ENCODE assay signal across 28 cellular contexts in genomic region chr12:52385226-52385702, GRCh38. TPM values are rescaled to one million over a fixed set of nuclear protein-coding genes. Genes with fewer than 3 reads are reported as not detected.
DNase-seq lines count a peak whose midpoint lies in the region; ATAC-seq and TF ChIP-seq lines count a peak whose summit lies in the region.
"Had no signal": no experiment of that assay in that cellular context is flagged by ENCODE, and none has a peak within 500 bp of the region (broad histone marks: within the 10 kb centered on the region; RNA-seq: fewer than 3 reads in every experiment).

TSS of gene KRT84 (minus strand) at chr12:52385652. CDS start at chr12:52385585, 67 bp downstream.

- no peaks in the 10 kb centered on the region for H3K4me1 ChIP-seq in mesenchymal stem cell (ENCODE audit: control insufficient read depth, insufficient read depth, low read depth, low read length)
- peaks cover 0 to 4% (median 2%) of the 10 kb centered on the region in 4 donors for H3K4me1 ChIP-seq in sigmoid colon
- H3K4me1 ChIP-seq in upper lobe of right lung, result no peaks in the 10 kb centered on the region
- no peaks in the 10 kb centered on the region; a peak in 1 of 4 replicates for H3K4me1 ChIP-seq in SK-N-SH (ENCODE audit: control insufficient read depth in 1 of 2, insufficient read depth in 2 of 2, low read depth in 1 of 2, low read length in 1 of 2)
- H3K4me1 ChIP-seq: BE2C, BLaER1 had no signal

- DNase-seq in mesenchymal stem cell (no peak), sigmoid colon (peak; percentile 52), upper lobe of right lung (peak; percentile 51), SK-N-SH (no peak), SKM-1 treated with dmso at 0.1 percent for 144 hours (lab: John Stamatoyannopoulos, UW; ENCODE audit: unreplicated experiment) (no peak), activated gamma-delta T cell treated with Interleukin-2 at 50 U/mL for 16 hours (no peak)
- DNase-seq: 8988T; ACHN; BE2C; C1 segment of cervical spinal cord; CD4-positive, alpha-beta memory T cell; CD4-positive, CD25-positive, alpha-beta regulatory T cell; CD8-positive, alpha-beta memory T cell; COR-L47; DMS 273 treated with DMSO at 0.1 percent for 48 hours; DMS153; DMS53; DMS79; DND-41; EL; GDM1 had no signal

- H4K91ac ChIP-seq in mesenchymal stem cell (ENCODE audit: low read length), result no peak within 1 kb of the TSS

- no peak for TF ChIP-seq EP300 in sigmoid colon (IDR thresholded peaks at IDR 0.05)
- no peak for TF ChIP-seq EP300 in SK-N-SH (IDR thresholded peaks at IDR 0.05; ENCODE audit: borderline replicate concordance in 1 of 2, low read depth in 1 of 2, low read length in 1 of 2)

- 96% methylated on average over 11 of the region's 11 CpGs for WGBS in mesenchymal stem cell
- 96 to 97% methylated on average over 11 of the region's 11 CpGs for WGBS in sigmoid colon, 2 donors
- WGBS in SK-N-SH (ENCODE audit: low lambda C conversion rate), result 43% methylated on average over 7 of the region's 11 CpGs

- H2BK120ac ChIP-seq in mesenchymal stem cell (ENCODE audit: low read depth, low read length), result no peak within 1 kb of the TSS

- H3K18ac ChIP-seq in mesenchymal stem cell (ENCODE audit: low read depth in 1 of 2, low read length in 2 of 2), result no peak within 1 kb of the TSS

- H3K9ac ChIP-seq in mesenchymal stem cell (ENCODE audit: low read length), result no peak within 1 kb of the TSS
- no peak within 1 kb of the TSS for H3K9ac ChIP-seq in SK-N-SH
- H3K9ac ChIP-seq: BLaER1 had no signal

- no peak within 1 kb of the TSS for H2BK5ac ChIP-seq in mesenchymal stem cell (ENCODE audit: low read depth, low read length, poor library complexity, severe bottlenecking)

- no peak within 1 kb of the TSS for H3K14ac ChIP-seq in mesenchymal stem cell (ENCODE audit: low read length in 2 of 2)

- no peak within 1 kb of the TSS for H2AK5ac ChIP-seq in mesenchymal stem cell (ENCODE audit: low read length, severe bottlenecking)

- no peak within 1 kb of the TSS for H4K8ac ChIP-seq in mesenchymal stem cell (ENCODE audit: low read length)

- no peak within 1 kb of the TSS for H3K4ac ChIP-seq in mesenchymal stem cell (ENCODE audit: low read depth in 1 of 2, low read length in 2 of 2)

- no peaks in the 10 kb centered on the region for H3K79me2 ChIP-seq in SK-N-SH (ENCODE audit: insufficient read depth)

- H3K27me3 ChIP-seq in mesenchymal stem cell (ENCODE audit: control insufficient read depth in 1 of 2, insufficient read depth in 1 of 2, low read length in 2 of 2) (peaks cover 68 to 74% of the 10 kb centered on the region in 2 experiments), sigmoid colon (no peaks in the 10 kb centered on the region), upper lobe of right lung (no peaks in the 10 kb centered on the region), SK-N-SH (ENCODE audit: insufficient read depth) (peaks cover 88% of the 10 kb centered on the region)
- H3K27me3 ChIP-seq: BLaER1 had no signal

- no peak for TF ChIP-seq POLR2A in sigmoid colon (IDR thresholded peaks at IDR 0.05)

- no peak within 1 kb of the TSS for H3K23ac ChIP-seq in mesenchymal stem cell (ENCODE audit: low read length in 2 of 2)

- no peaks in the 10 kb centered on the region for H3F3A ChIP-seq in SK-N-SH (replicated peaks; ENCODE audit: insufficient read depth)

- no peaks in the 10 kb centered on the region for H3K9me2 ChIP-seq in SK-N-SH

- H3K36me3 ChIP-seq in mesenchymal stem cell (ENCODE audit: control insufficient read depth in 1 of 2, insufficient read depth in 2 of 2, low read depth in 1 of 2, low read length in 2 of 2), result no peaks in the 10 kb centered on the region
- H3K36me3 ChIP-seq in sigmoid colon, result no peaks in the 10 kb centered on the region
- H3K36me3 ChIP-seq in upper lobe of right lung, result no peaks in the 10 kb centered on the region
- no peaks in the 10 kb centered on the region for H3K36me3 ChIP-seq in SK-N-SH (replicated peaks in 1 of 2; ENCODE audit: control insufficient read depth in 1 of 2, insufficient read depth in 2 of 2, low read length in 1 of 2)
- H3K36me3 ChIP-seq: BE2C, BLaER1 had no signal

- ATAC-seq in upper lobe of right lung, result no peak
- ATAC-seq: GM12878 had no signal

- no peak within 1 kb of the TSS for H3K4me2 ChIP-seq in mesenchymal stem cell (ENCODE audit: low read length, poor library complexity, severe bottlenecking)
- H3K4me2 ChIP-seq in SK-N-SH, result no peak within 1 kb of the TSS
- H3K4me2 ChIP-seq: BLaER1 had no signal

- TF ChIP-seq CTCF in sigmoid colon (IDR thresholded peaks at IDR 0.05) (no peak), upper lobe of right lung (IDR thresholded peaks at IDR 0.05) (no peak), SK-N-SH (IDR thresholded peaks at IDR 0.05) (no peak)

- no peak within 1 kb of the TSS for H2BK12ac ChIP-seq in mesenchymal stem cell (ENCODE audit: low read length in 2 of 2)

- H4K20me1 ChIP-seq in SK-N-SH (ENCODE audit: insufficient read depth), result no peaks in the 10 kb centered on the region
- H4K20me1 ChIP-seq: BLaER1 had no signal

- no peaks in the 10 kb centered on the region for H3K79me1 ChIP-seq in mesenchymal stem cell (replicated peaks; ENCODE audit: low read length, poor library complexity, severe bottlenecking)

- H2BK15ac ChIP-seq in mesenchymal stem cell (ENCODE audit: low read depth, poor library complexity, severe bottlenecking), result peak within 1 kb of the TSS; percentile 30

- POLR2A ChIA-PET in SK-N-SH (lab: Yijun Ruan, JAX), result no interaction called here

- H2AFZ ChIP-seq in mesenchymal stem cell (ENCODE audit: low read depth, low read length), result no peak within 1 kb of the TSS
- no peak within 1 kb of the TSS for H2AFZ ChIP-seq in SK-N-SH (ENCODE audit: low read depth)

- H3K27ac ChIP-seq in mesenchymal stem cell (ENCODE audit: low read length, poor library complexity, severe bottlenecking), result no peak within 1 kb of the TSS
- H3K27ac ChIP-seq in sigmoid colon, result no peak within 1 kb of the TSS
- no peak within 1 kb of the TSS for H3K27ac ChIP-seq in upper lobe of right lung
- no peak within 1 kb of the TSS for H3K27ac ChIP-seq in SK-N-SH (ENCODE audit: low read depth in 2 of 2, low read length in 1 of 2)
- H3K27ac ChIP-seq: BLaER1 had no signal

- intact Hi-C loops in sigmoid colon (cut with DNase I) (no loop called here), upper lobe of right lung (cut with DNase I) (no loop called here)

- H3K4me3 ChIP-seq in mesenchymal stem cell (ENCODE audit: insufficient read depth in 1 of 2, low read depth in 1 of 2, low read length in 2 of 2), result peak within 1 kb of the TSS in 1 of 2 experiments; percentile 12
- H3K4me3 ChIP-seq in sigmoid colon, result no peak within 1 kb of the TSS
- H3K4me3 ChIP-seq in upper lobe of right lung, result no peak within 1 kb of the TSS
- no peak within 1 kb of the TSS for H3K4me3 ChIP-seq in SK-N-SH (ENCODE audit: low read depth in 2 of 2, low read length in 1 of 2)
- H3K4me3 ChIP-seq: BLaER1, GM12878 had no signal

- H3K9me3 ChIP-seq in mesenchymal stem cell (ENCODE audit: control insufficient read depth, low read length), result no peaks in the 10 kb centered on the region
- no peaks in the 10 kb centered on the region for H3K9me3 ChIP-seq in sigmoid colon
- H3K9me3 ChIP-seq in upper lobe of right lung, result no peaks in the 10 kb centered on the region
- H3K9me3 ChIP-seq in SK-N-SH, result no peaks in the 10 kb centered on the region
- H3K9me3 ChIP-seq: BE2C, BLaER1 had no signal

- no peak for TF ChIP-seq RAD21 in SK-N-SH (IDR thresholded peaks at IDR 0.05; ENCODE audit: low read length)

- CTCF ChIA-PET in SK-N-SH (lab: Yijun Ruan, JAX), result interaction anchor here (1.6 to 2.9 kb wide), 3 partner anchors 13 to 499 kb away, joined by 8 to 11 read pairs (median 9); no protein-coding TSS in a partner anchor

TF ChIP-seq in SK-N-SH, 30 proteins besides CTCF, POLR2A, EP300 and RAD21 (continues in another document):
- TF ChIP-seq NRF1 (IDR thresholded peaks at IDR 0.05; ENCODE audit: low read depth, low read length), result no peak
- no peak for TF ChIP-seq PBX3 (IDR thresholded peaks at IDR 0.05)
- TF ChIP-seq TEAD4 (IDR thresholded peaks at IDR 0.05; ENCODE audit: borderline replicate concordance, insufficient read depth), result no peak
- TF ChIP-seq MXI1 (IDR thresholded peaks at IDR 0.05; ENCODE audit: low read depth, low read length), result no peak
- no peak for TF ChIP-seq RCOR1 (IDR thresholded peaks at IDR 0.05; ENCODE audit: low read length)
- no peak for TF ChIP-seq ZBTB33 (IDR thresholded peaks at IDR 0.05; ENCODE audit: borderline replicate concordance, low read depth)
- no peak for TF ChIP-seq TCF12 (IDR thresholded peaks at IDR 0.05)
- no peak for TF ChIP-seq YY1 (IDR thresholded peaks at IDR 0.05; ENCODE audit: low read depth)
- TF ChIP-seq TAF1 (IDR thresholded peaks at IDR 0.05; ENCODE audit: borderline replicate concordance, low read depth, low read length), result no peak
- no peak for TF ChIP-seq ELF1 (IDR thresholded peaks at IDR 0.05)
- TF ChIP-seq EZH2phosphoT487 (IDR thresholded peaks at IDR 0.05; ENCODE audit: borderline replicate concordance, low read depth), result no peak

RNA-seq across cellular contexts. Expression of gene KRT84, which starts in this region (rescaled TPM):
- polyA plus RNA-seq in mesenchymal stem cell (2013, experiment 1 of 2), result not detected
- not detected for polyA plus RNA-seq in mesenchymal stem cell (2013, experiment 2 of 2)
- total RNA-seq in sigmoid colon, result not detected
- polyA plus RNA-seq in sigmoid colon, result not detected
- total RNA-seq in upper lobe of right lung, result not detected
- not detected in 2 replicates for polyA plus RNA-seq in SK-N-SH (2012; rRNA removed)
- polyA plus RNA-seq in SK-N-SH (2012; cell fraction: cytosol; rRNA removed), result not detected in 2 replicates
- not detected in 2 replicates for polyA plus RNA-seq in SK-N-SH (2012; cell fraction: nucleus; rRNA removed)
- total RNA-seq: A673; CD4-positive, alpha-beta memory T cell; CD4-positive, CD25-positive, alpha-beta regulatory T cell; CD8-positive, alpha-beta memory T cell; Daoy; G401; GM12878 had no signal
- polyA plus RNA-seq: AG04450; CD14-positive monocyte; CD4-positive, alpha-beta memory T cell; CD4-positive, CD25-positive, alpha-beta regulatory T cell; CD8-positive, alpha-beta memory T cell; GM12878 had no signal

Comparison
In these comparisons a context has a peak if more than half of its experiments do, and no peak if none do; other contexts are left out.
1. Peak in DNase-seq in sigmoid colon; RNA of the gene not detected or under 1 TPM.
2. Peak in DNase-seq in upper lobe of right lung; RNA of the gene not detected or under 1 TPM.